Comparison of ENCODE assay signal across 1 cellular context in the genomic region with DNA sequence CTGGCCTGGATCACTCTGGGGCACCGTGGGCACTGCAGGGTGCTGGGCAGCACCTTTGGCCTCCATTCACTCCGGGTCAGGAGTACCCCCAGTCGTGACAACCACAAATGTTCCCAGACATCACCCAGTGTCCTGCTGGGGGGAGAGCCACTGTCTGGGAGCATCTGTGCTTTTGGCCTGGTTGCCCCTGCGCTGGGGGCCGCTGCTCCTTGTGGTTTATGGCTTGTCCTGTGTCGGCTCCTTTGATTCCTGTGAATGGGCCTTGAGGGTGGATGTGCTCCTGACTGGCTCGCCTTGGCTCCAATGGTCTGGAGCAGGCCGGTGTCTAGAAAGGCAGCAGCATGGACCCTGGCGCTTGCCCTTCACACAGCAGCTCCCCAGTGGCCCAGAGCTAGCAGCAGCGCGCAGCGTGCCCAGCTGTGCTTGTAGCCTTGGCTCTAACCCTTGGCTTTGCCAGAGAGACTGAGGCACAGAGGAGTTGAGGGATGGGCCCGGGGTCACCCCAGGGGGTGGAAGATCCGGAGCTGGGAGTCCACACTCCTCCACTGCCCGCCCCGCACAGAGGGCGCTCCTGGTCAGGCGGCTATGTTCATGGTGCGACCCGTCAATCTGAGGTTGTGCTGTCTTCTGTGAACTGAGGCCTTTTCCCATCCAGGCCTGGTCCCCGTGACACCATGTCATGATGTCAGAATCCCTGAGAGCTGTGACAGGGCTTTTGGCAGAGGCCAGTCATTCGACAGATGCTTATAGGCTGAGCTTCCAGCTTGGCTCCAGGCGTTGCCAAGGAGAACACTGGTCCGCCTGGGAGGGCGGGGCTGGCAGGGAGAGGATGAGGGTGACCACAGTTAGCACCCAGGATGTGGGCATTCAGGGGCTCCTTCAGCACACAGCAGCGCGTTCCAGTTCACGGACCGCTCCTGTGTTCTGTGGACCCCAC.
TF ChIP-seq lines count a peak whose summit lies in the region.

No MANE protein-coding gene starts in this region.

TF ChIP-seq in SK-N-SH treated with all-trans-retinoic acid at 6 μM for 48 hours, 23 proteins besides CTCF, POLR2A, EP300 and RAD21 (continued from another document):
- TF ChIP-seq POU6F1 (CRISPR knock-in tag; IDR thresholded peaks at IDR 0.05; ENCODE audit: borderline replicate concordance, low read depth) (no peak), ESRRG (CRISPR knock-in tag; IDR thresholded peaks at IDR 0.05) (no peak), BACH2 (CRISPR knock-in tag; IDR thresholded peaks at IDR 0.05; ENCODE audit: borderline replicate concordance) (no peak), ARNTL (CRISPR knock-in tag; IDR thresholded peaks at IDR 0.05; ENCODE audit: borderline replicate concordance, low read depth) (no peak), CSRNP3 (CRISPR knock-in tag; IDR thresholded peaks at IDR 0.05) (no peak), OSR1 (CRISPR knock-in tag; IDR thresholded peaks at IDR 0.05) (no peak), ZNF8 (CRISPR knock-in tag; IDR thresholded peaks at IDR 0.05) (no peak), TSHZ2 (CRISPR knock-in tag; IDR thresholded peaks at IDR 0.05) (no peak), ZFP3 (CRISPR knock-in tag; IDR thresholded peaks at IDR 0.05) (no peak), ZFP30 (CRISPR knock-in tag; IDR thresholded peaks at IDR 0.05) (no peak)
- TF ChIP-seq, protein P1, sequence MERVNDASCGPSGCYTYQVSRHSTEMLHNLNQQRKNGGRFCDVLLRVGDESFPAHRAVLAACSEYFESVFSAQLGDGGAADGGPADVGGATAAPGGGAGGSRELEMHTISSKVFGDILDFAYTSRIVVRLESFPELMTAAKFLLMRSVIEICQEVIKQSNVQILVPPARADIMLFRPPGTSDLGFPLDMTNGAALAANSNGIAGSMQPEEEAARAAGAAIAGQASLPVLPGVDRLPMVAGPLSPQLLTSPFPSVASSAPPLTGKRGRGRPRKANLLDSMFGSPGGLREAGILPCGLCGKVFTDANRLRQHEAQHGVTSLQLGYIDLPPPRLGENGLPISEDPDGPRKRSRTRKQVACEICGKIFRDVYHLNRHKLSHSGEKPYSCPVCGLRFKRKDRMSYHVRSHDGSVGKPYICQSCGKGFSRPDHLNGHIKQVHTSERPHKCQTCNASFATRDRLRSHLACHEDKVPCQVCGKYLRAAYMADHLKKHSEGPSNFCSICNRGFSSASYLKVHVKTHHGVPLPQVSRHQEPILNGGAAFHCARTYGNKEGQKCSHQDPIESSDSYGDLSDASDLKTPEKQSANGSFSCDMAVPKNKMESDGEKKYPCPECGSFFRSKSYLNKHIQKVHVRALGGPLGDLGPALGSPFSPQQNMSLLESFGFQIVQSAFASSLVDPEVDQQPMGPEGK (CRISPR knock-in tag; IDR thresholded peaks at IDR 0.05; ENCODE audit: borderline replicate concordance): no peak
